22 cellular contexts compared by ENCODE assay signal in genomic region chr14:94364964-94365363, GRCh38. TPM values are rescaled to one million over a fixed set of nuclear protein-coding genes. Genes with fewer than 3 reads are reported as not detected.
"Had no signal": no experiment of that assay in that cellular context is flagged by ENCODE, and none has a peak within 500 bp of the region (broad histone marks: within the 10 kb centered on the region; RNA-seq: fewer than 3 reads in every experiment).

No MANE protein-coding gene starts in this region.

- H3K4me3 Mint-ChIP-seq: naive thymus-derived CD4-positive, alpha-beta T cell had no signal

- H3K27ac ChIP-seq: colonic mucosa, heart left ventricle, left lung, tibial artery had no signal

- H3K36me3 ChIP-seq: colonic mucosa, heart left ventricle, left lung, tibial artery had no signal

- H3K27me3 ChIP-seq: colonic mucosa, left lung, tibial artery had no signal

- H3K27ac Mint-ChIP-seq: naive thymus-derived CD4-positive, alpha-beta T cell had no signal

- H3K4me1 Mint-ChIP-seq: naive thymus-derived CD4-positive, alpha-beta T cell had no signal

- H3K4me3 ChIP-seq: colonic mucosa, heart left ventricle, left lung, lung, tibial artery had no signal

- ATAC-seq: heart left ventricle; left lung; naive thymus-derived CD4-positive, alpha-beta T cell; stimulated activated naive CD8-positive, alpha-beta T cell treated with anti-CD3 and anti-CD28 coated beads, Interleukin-15, Interleukin-2, amounts not matched to agents 100 U/mL and 50 U/mL, for 24 hours had no signal

- DNase-seq: colonic mucosa; effector CD4-positive, alpha-beta T cell; heart left ventricle; hippocampal formation; mesenchymal stem cell; naive thymus-derived CD4-positive, alpha-beta T cell; small intestine; stimulated activated CD4-positive, alpha-beta T cell treated with anti-CD3 and anti-CD28 coated beads, Interleukin-12 subunit alpha, Interleukin-12 subunit beta, amount 100 ng/mL, for 4 hours; stimulated activated naive CD8-positive, alpha-beta T cell treated with anti-CD3 and anti-CD28 coated beads, Interleukin-15, Interleukin-2, amounts not matched to agents 100 U/mL and 50 U/mL, for 24 hours had no signal

- H3K36me3 Mint-ChIP-seq: naive thymus-derived CD4-positive, alpha-beta T cell had no signal

- H3K9me3 Mint-ChIP-seq: naive thymus-derived CD4-positive, alpha-beta T cell had no signal

RNA-seq across cellular contexts. Expression of gene SERPINA2, which starts 1.5 kb away (rescaled TPM):
- total RNA-seq: cardiac septum; cerebellum; colonic mucosa; dermis microvascular lymphatic vessel endothelial cell; frontal cortex; glomerular endothelial cell; heart left ventricle; left lung; lung; naive thymus-derived CD4-positive, alpha-beta T cell; osteocyte; pulmonary artery endothelial cell; temporal lobe; ureter had no signal

RNA-seq across cellular contexts. Expression of gene SERPINA1, which starts 23.4 kb away (rescaled TPM):
- total RNA-seq: dermis microvascular lymphatic vessel endothelial cell, osteocyte, pulmonary artery endothelial cell had no signal

RNA-seq across cellular contexts. Expression of gene SERPINA6, which starts 41.8 kb away (rescaled TPM):
- total RNA-seq: cardiac septum; cerebellum; dermis microvascular lymphatic vessel endothelial cell; frontal cortex; glomerular endothelial cell; heart left ventricle; left lung; mononuclear cell; naive thymus-derived CD4-positive, alpha-beta T cell; osteocyte; pulmonary artery endothelial cell; temporal lobe; ureter had no signal
